12 cellular contexts compared by ENCODE assay signal in the genomic region with DNA sequence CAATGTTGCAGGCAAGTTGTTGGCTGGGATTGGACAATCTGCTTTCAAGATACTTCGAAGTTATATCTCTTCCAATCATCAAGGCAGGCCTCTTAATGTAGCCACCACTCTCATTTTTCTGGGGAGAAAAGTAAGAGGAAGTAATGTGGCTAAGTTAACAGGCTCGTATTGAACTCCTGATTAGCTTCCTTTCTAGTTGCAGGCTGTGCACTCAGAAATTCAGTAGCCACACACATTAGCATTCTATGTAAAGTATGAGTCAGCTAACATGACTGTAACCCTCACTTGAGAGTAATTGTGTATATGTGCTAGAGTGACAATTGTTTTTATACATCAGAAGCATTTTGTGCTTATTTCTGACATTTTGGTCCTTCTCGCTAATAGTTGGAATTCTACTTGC. TPM values are rescaled to one million over a fixed set of nuclear protein-coding genes. Genes with fewer than 3 reads are reported as not detected.
DNase-seq lines count a peak whose midpoint lies in the region; ATAC-seq and TF ChIP-seq lines count a peak whose summit lies in the region.
"Had no signal": no experiment of that assay in that cellular context is flagged by ENCODE, and none has a peak within 500 bp of the region (broad histone marks: within the 10 kb centered on the region; RNA-seq: fewer than 3 reads in every experiment).

No MANE protein-coding gene starts in this region.

- H4K20me1 ChIP-seq in PC-9 (ENCODE audit: insufficient read depth), result no peaks in the 10 kb centered on the region; the same call in 1 of the 2 replicates

- no peak overlapping the region for H3K4me3 ChIP-seq in fibroblast of pulmonary artery (replicated peaks; ENCODE audit: low read depth, low read length)
- H3K4me3 ChIP-seq in PC-9, result no peak overlapping the region

- peak; percentile 72 for DNase-seq in ELR (ENCODE audit: low read depth)
- DNase-seq in SKM-1 (lab: John Stamatoyannopoulos, UW; ENCODE audit: unreplicated experiment), result peak; percentile 8
- peak; percentile 20 for DNase-seq in fibroblast of pulmonary artery (ENCODE audit: low read depth)
- DNase-seq in PC-9, result no peak
- DNase-seq in AG08396 (ENCODE audit: low spot score), result no peak
- DNase-seq in retina, result no peak
- no peak for DNase-seq in SHP77 (lab: John Stamatoyannopoulos, UW)
- DNase-seq: Calu3; NCI-H1694; stimulated activated naive B cell treated with anti-CD40 and anti-IgM and Interleukin-4, amounts not matched to agents 10 μg/mL and 1 μg/mL and 100 μg/mL, for 72 hours had no signal

- H3K9me3 ChIP-seq in PC-9 (ENCODE audit: insufficient read depth, low read depth), result no peaks in the 10 kb centered on the region

- BruUV-seq in PC-9 (replicated peaks; lab: Mats Ljungman, UMichigan), result no TSS peak

- ATAC-seq in HG02610 (IDR thresholded peaks at IDR 0.05; ENCODE audit: unreplicated experiment), result peak; percentile 30
- ATAC-seq: stimulated activated naive B cell treated with anti-CD40 and anti-IgM and Interleukin-4, amounts not matched to agents 10 μg/mL and 1 μg/mL and 100 μg/mL, for 72 hours had no signal

- H3K4me1 ChIP-seq in PC-9 (replicated peaks; ENCODE audit: insufficient read depth), result peaks cover 15% of the 10 kb centered on the region

- no peak overlapping the region for H2AFZ ChIP-seq in PC-9

- H3K27me3 ChIP-seq in PC-9 (ENCODE audit: insufficient read depth, low read depth), result no peaks in the 10 kb centered on the region

- CTCF ChIA-PET in PC-9 (lab: Charles Lee), result no interaction called here

- H3K79me2 ChIP-seq in PC-9 (ENCODE audit: low read depth), result peaks cover 13% of the 10 kb centered on the region

- POLR2A ChIA-PET in PC-9 (lab: Charles Lee; ENCODE audit: unreplicated experiment), result no interaction called here

- intact Hi-C loops in PC-9 (cut with micrococcal nuclease; ENCODE audit: unreplicated experiment), result loop anchor here (10.0 kb wide), 2 partner anchors 77 to 337 kb away; no protein-coding TSS in a partner anchor

- H3K27ac ChIP-seq in PC-9, result no peak overlapping the region
- H3K27ac ChIP-seq: RWPE1 had no signal

- H3F3A ChIP-seq in PC-9 (ENCODE audit: insufficient read depth, low read depth), result peaks cover 5% of the 10 kb centered on the region; the same call in 1 of the 2 replicates

- H3K4me2 ChIP-seq in PC-9, result no peak overlapping the region

- H3K9me2 ChIP-seq in PC-9 (ENCODE audit: insufficient read depth), result no peaks in the 10 kb centered on the region

- H3K36me3 ChIP-seq in PC-9 (ENCODE audit: low read depth), result peaks cover 5% of the 10 kb centered on the region; the same call in 1 of the 2 replicates

- TF ChIP-seq CTCF in fibroblast of pulmonary artery (IDR thresholded peaks at IDR 0.05; ENCODE audit: low read length, missing control alignments) (no peak), PC-9 (conservative IDR thresholded peaks at IDR 0.05) (no peak)

RNA-seq across cellular contexts. Expression of a gene that starts 3.3 kb away (rescaled TPM):
- total RNA-seq in PC-9 (2021), result 52.1 and 55.8 TPM in 2 replicates

Comparison
In these comparisons a context has a peak if more than half of its experiments do, and no peak if none do; other contexts are left out.
1. DNase-seq: peak in ELR (single experiment), SKM-1 (single experiment) and fibroblast of pulmonary artery (single experiment); none in PC-9 (0 of 2), AG08396 (single experiment), retina (single experiment) and SHP77 (0 of 2).